In the genomic region with DNA sequence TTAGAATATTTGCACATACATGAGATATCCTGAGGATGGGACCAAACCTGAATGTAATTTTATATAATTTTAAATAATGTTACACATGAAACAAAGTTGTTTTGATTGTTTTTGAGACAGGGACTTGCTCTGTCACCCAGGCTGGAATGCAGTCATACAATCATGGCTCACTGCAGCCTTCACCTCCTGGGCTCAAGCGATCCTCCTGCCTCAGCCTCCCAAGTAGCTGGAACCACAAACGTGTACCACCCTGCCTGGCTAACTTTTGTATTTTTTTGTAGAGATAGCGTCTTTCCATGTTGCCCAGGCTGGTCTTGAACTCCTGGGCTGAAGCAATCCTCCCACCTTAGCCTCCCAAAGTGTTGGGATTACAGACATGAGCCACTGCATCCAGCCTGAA, we compare ENCODE assay signal across 6 cellular contexts. TPM values are rescaled to one million over a fixed set of nuclear protein-coding genes. Genes with fewer than 3 reads are reported as not detected.
DNase-seq lines count a peak whose midpoint lies in the region; ATAC-seq, FAIRE-seq and TF ChIP-seq lines count a peak whose summit lies in the region.
"Not testable (repeated sequence)": the region's sequence is repeated elsewhere in the genome, so short reads cannot be mapped to it uniquely, and the experiment has no call there.

No MANE protein-coding gene starts in this region.

- not testable (repeated sequence) for H2AFZ ChIP-seq in Karpas-422 (ENCODE audit: low read length); HepG2 (ENCODE audit: low read length)

- not testable (repeated sequence) for DNase-seq in Karpas-422; SK-N-MC (ENCODE audit: low read depth, low spot score); adipocyte (ENCODE audit: low read depth); central memory CD8-positive, alpha-beta T cell (ENCODE audit: low spot score in 2 of 2); HepG2 (ENCODE audit: low spot score)

- CTCF ChIA-PET in HepG2 (lab: Yijun Ruan, JAX; ENCODE audit: low intra/inter-chr PET ratio, low total read pairs): not testable (repeated sequence)

- not testable (repeated sequence) for H3K27me3 Mint-ChIP-seq in central memory CD8-positive, alpha-beta T cell

- not testable (repeated sequence) for H3K9me2 ChIP-seq in Karpas-422 (replicated peaks; ENCODE audit: insufficient read depth, low read length)

- H3K79me2 ChIP-seq in Karpas-422 (ENCODE audit: low read length) (peaks cover 99% of the 10 kb centered on the region), HepG2 (ENCODE audit: insufficient read depth, low read length) (peaks cover 99% of the 10 kb centered on the region)

- ATAC-seq in central memory CD8-positive, alpha-beta T cell (replicated peaks; ENCODE audit: extremely low read depth, poor library complexity, severe bottlenecking); HepG2: not testable (repeated sequence)

- H3K9ac ChIP-seq in Karpas-422 (ENCODE audit: low read length); SK-N-MC (ENCODE audit: insufficient read length); adipocyte (ENCODE audit: low read length); HepG2 (ENCODE audit: insufficient read depth, low read depth, low read length): not testable (repeated sequence)

- not testable (repeated sequence) for H3K36me3 Mint-ChIP-seq in central memory CD8-positive, alpha-beta T cell (ENCODE audit: insufficient read depth)

- in situ Hi-C loops in HepG2 (cut with HindIII; ENCODE audit: extremely low pct_ligation_motif_present, low pct_unique_long_range_greater_than_20kb): not testable (repeated sequence)

- H3K27ac ChIP-seq in Karpas-422 (ENCODE audit: low read length); HepG2 (ENCODE audit: extremely low read length, insufficient read depth, low read length): not testable (repeated sequence)
- H3K27ac ChIP-seq in SK-N-MC (peak overlapping the region; percentile 23; the same call in 1 of the 2 replicates), urinary bladder (ENCODE audit: low read depth) (peak overlapping the region; percentile 50)

- peak overlapping the region; percentile 10 for H3K4me2 ChIP-seq in Karpas-422 (ENCODE audit: low read depth, low read length, poor library complexity, severe bottlenecking)
- H3K4me2 ChIP-seq in HepG2 (ENCODE audit: low read depth, low read length): not testable (repeated sequence)

- not testable (repeated sequence) for TF ChIP-seq CTCF in HepG2 (CRISPR knock-in tag; IDR thresholded peaks at IDR 0.05)

- not testable (repeated sequence) for TF ChIP-seq RAD21 in HepG2 (CRISPR knock-in tag; IDR thresholded peaks at IDR 0.05)

- intact Hi-C loops in HepG2 (cut with micrococcal nuclease; ENCODE audit: unreplicated experiment): not testable (repeated sequence)

- not testable (repeated sequence) for H3K4me3 Mint-ChIP-seq in central memory CD8-positive, alpha-beta T cell

- not testable (repeated sequence) for H3K9me3 Mint-ChIP-seq in central memory CD8-positive, alpha-beta T cell

- H3K4me3 ChIP-seq in Karpas-422 (ENCODE audit: low read length); SK-N-MC; HepG2 (replicated peaks in 1 of 3; ENCODE audit: insufficient read depth in 1 of 3, low read depth in 2 of 3, low read length in 3 of 3); urinary bladder (ENCODE audit: low read depth, low read length): not testable (repeated sequence)
- peak overlapping the region; percentile 98 for H3K4me3 ChIP-seq in adipocyte (ENCODE audit: low read length)

- H3K27ac Mint-ChIP-seq in central memory CD8-positive, alpha-beta T cell (ENCODE audit: low read depth): peak overlapping the region; percentile 6

- TF ChIP-seq POLR2A in HepG2 (IDR thresholded peaks at IDR 0.05; ENCODE audit: insufficient read depth in 1 of 2, low read depth in 2 of 2, low read length in 2 of 2): not testable (repeated sequence)

- 96% methylated on average over 3 of the region's 3 CpGs for WGBS in HepG2 (ENCODE audit: low lambda C conversion rate)
- 91% methylated on average over 3 of the region's 3 CpGs for WGBS in urinary bladder

- not testable (repeated sequence) for TF ChIP-seq EP300 in HepG2 (IDR thresholded peaks at IDR 0.05; ENCODE audit: low read depth in 2 of 2, low read length in 2 of 2); HepG2 (CRISPR knock-in tag; IDR thresholded peaks at IDR 0.05; ENCODE audit: borderline replicate concordance)

- H3K4me1 ChIP-seq in Karpas-422 (ENCODE audit: low read length) (peaks cover 64% of the 10 kb centered on the region), adipocyte (ENCODE audit: control insufficient read depth, insufficient read depth, low read length) (peaks cover 57% of the 10 kb centered on the region), HepG2 (ENCODE audit: insufficient read depth, low read length) (peaks cover 50% of the 10 kb centered on the region)
- H3K4me1 ChIP-seq in urinary bladder (ENCODE audit: insufficient read depth): not testable (repeated sequence)

- not testable (repeated sequence) for BruUV-seq in HepG2 (replicated peaks; lab: Mats Ljungman, UMichigan)

- not testable (repeated sequence) for H3K9me3 ChIP-seq in Karpas-422 (ENCODE audit: low read length); SK-N-MC (ENCODE audit: low read depth, low read length); adipocyte (ENCODE audit: control insufficient read depth, low read length); HepG2 (ENCODE audit: low read length)

- not testable (repeated sequence) for H3K36me3 ChIP-seq in Karpas-422 (ENCODE audit: insufficient read depth, low read length); SK-N-MC (ENCODE audit: insufficient read depth, low read length); adipocyte (ENCODE audit: control insufficient read depth, insufficient read depth, low read length, severe bottlenecking); HepG2 (replicated peaks in 1 of 2; ENCODE audit: control insufficient read depth in 1 of 2, insufficient read depth in 2 of 2, low read length in 2 of 2); urinary bladder (ENCODE audit: insufficient read depth)

- not testable (repeated sequence) for H3K27me3 ChIP-seq in Karpas-422 (ENCODE audit: low read length); adipocyte (replicated peaks; ENCODE audit: control insufficient read depth, insufficient read depth, low read length); HepG2 (ENCODE audit: control insufficient read depth in 1 of 2, insufficient read depth in 2 of 2, low read length in 2 of 2)

- POLR2A ChIA-PET in HepG2 (lab: Yijun Ruan, JAX): interaction anchor here (1.7 kb wide), 1 partner anchor 8 kb away, joined by 8 read pairs; a partner anchor contains a TSS

- not testable (repeated sequence) for FAIRE-seq in HepG2 (lab: Jason Lieb, UNC)

- not testable (repeated sequence) for H4K20me1 ChIP-seq in Karpas-422 (ENCODE audit: insufficient read depth, low read depth, low read length); HepG2 (ENCODE audit: insufficient read depth, low read length)

- peaks cover 42% of the 10 kb centered on the region for H3K4me1 Mint-ChIP-seq in central memory CD8-positive, alpha-beta T cell

TF ChIP-seq in HepG2, 621 proteins besides CTCF, POLR2A, EP300 and RAD21:
- TF ChIP-seq, protein P1, sequence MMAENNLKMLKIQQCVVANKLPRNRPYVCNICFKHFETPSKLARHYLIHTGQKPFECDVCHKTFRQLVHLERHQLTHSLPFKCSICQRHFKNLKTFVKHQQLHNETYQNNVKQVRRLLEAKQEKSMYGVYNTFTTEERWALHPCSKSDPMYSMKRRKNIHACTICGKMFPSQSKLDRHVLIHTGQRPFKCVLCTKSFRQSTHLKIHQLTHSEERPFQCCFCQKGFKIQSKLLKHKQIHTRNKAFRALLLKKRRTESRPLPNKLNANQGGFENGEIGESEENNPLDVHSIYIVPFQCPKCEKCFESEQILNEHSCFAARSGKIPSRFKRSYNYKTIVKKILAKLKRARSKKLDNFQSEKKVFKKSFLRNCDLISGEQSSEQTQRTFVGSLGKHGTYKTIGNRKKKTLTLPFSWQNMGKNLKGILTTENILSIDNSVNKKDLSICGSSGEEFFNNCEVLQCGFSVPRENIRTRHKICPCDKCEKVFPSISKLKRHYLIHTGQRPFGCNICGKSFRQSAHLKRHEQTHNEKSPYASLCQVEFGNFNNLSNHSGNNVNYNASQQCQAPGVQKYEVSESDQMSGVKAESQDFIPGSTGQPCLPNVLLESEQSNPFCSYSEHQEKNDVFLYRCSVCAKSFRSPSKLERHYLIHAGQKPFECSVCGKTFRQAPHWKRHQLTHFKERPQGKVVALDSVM (CRISPR knock-in tag; IDR thresholded peaks at IDR 0.05): peak; percentile 92
TF ChIP-seq in HepG2: peak in this region for 1; not testable (repeated sequence) for 620.

RNA-seq across cellular contexts. Expression of a gene that starts 7.0 kb away (rescaled TPM):
- total RNA-seq in Karpas-422 (2014; rRNA removed; shearing (Covaris generic); ENCODE audit: low replicate concordance): 38.6 and 64.4 TPM in 2 replicates
- total RNA-seq in HepG2 (2016; rRNA removed; fragmentation: Illumina TruSeq; extraction: Trizol) (31.3 and 48.0 TPM in 2 replicates), urinary bladder (132 TPM)
- 90.3 and 96.9 TPM in 2 replicates for total RNA-seq in HepG2 (2016; cell fraction: cytosol; rRNA removed; fragmentation: Illumina TruSeq; extraction: Trizol; ENCODE audit: low read depth)
- total RNA-seq in HepG2 (2016; cell fraction: insoluble cytoplasmic fraction; rRNA removed; fragmentation: Illumina TruSeq; extraction: Trizol): 31.5 and 50.9 TPM in 2 replicates
- 39.0 and 57.5 TPM in 2 replicates for total RNA-seq in HepG2 (2016; cell fraction: membrane; rRNA removed; fragmentation: Illumina TruSeq; extraction: Trizol)
- total RNA-seq in HepG2 (2016; cell fraction: nucleus; rRNA removed; fragmentation: Illumina TruSeq; extraction: Trizol): 75.6 and 80.9 TPM in 2 replicates
- polyA plus RNA-seq in HepG2 (2011; rRNA removed) (11.3 and 12.8 TPM in 2 replicates), urinary bladder (33.8 TPM)
- polyA plus RNA-seq in HepG2 (2011; cell fraction: cytosol; rRNA removed): 5.3 and 8.5 TPM in 2 replicates
- polyA plus RNA-seq in HepG2 (2011; cell fraction: nucleus; rRNA removed): 7.9 and 9.3 TPM in 2 replicates
- polyA plus RNA-seq in HepG2 (2012): 10.5 and 11.7 TPM in 2 replicates
- 2.4 and 2.7 TPM in 2 replicates for polyA plus RNA-seq in HepG2 (2016; cell fraction: cytosol; fragmentation: Illumina TruSeq; extraction: Trizol; ENCODE audit: low read depth)
- 34.0 and 36.3 TPM in 2 replicates for polyA plus RNA-seq in HepG2 (2016; cell fraction: insoluble cytoplasmic fraction; fragmentation: Illumina TruSeq; extraction: Trizol; ENCODE audit: low read depth)
- polyA plus RNA-seq in HepG2 (2016; cell fraction: membrane; fragmentation: Illumina TruSeq; extraction: Trizol; ENCODE audit: low read depth): 4.3 and 5.6 TPM in 2 replicates
- 30.6 and 34.2 TPM in 2 replicates for polyA plus RNA-seq in HepG2 (2016; cell fraction: nucleus; fragmentation: Illumina TruSeq; extraction: Trizol; ENCODE audit: insufficient read depth, low read depth)
- polyA minus RNA-seq in HepG2 (2011; rRNA and poly(A)+ RNA removed; ENCODE audit: low replicate concordance): 12.1 and 22.3 TPM in 2 replicates
- polyA minus RNA-seq in HepG2 (2011; cell fraction: cytosol; rRNA and poly(A)+ RNA removed): 18.6 and 21.0 TPM in 2 replicates
- polyA minus RNA-seq in HepG2 (2011; cell fraction: nucleus; rRNA and poly(A)+ RNA removed): 90.9 and 94.9 TPM in 2 replicates
